In the genomic region with DNA sequence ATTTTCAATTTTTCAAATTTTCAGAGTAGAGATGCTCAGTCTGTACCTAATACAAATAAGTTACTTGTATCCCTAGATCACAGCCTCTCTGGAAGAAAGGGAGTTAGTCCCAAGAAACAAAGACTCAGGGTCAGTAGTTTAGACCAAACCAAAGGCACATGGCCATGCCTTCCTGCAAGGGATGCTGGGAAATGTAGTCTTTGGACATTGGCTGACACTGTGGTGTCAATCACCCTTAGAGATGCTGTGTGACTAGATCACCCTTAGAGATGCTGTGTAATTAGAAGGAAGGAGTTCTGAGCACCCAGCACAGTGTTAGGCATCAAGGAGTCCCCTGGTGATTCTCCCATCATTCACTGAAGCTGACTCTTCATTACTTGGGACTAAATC, we compare ENCODE assay signal across 20 cellular contexts.
DNase-seq lines count a peak whose midpoint lies in the region; TF ChIP-seq lines count a peak whose summit lies in the region.
"Had no signal": no experiment of that assay in that cellular context is flagged by ENCODE, and none has a peak within 500 bp of the region (broad histone marks: within the 10 kb centered on the region; RNA-seq: fewer than 3 reads in every experiment).

No MANE protein-coding gene starts in this region.

- peaks cover 31% of the 10 kb centered on the region for H3K4me1 ChIP-seq in SJCRH30
- H3K4me1 ChIP-seq: pancreas, Peyer's patch had no signal

- CTCF ChIA-PET in HEK293T (lab: Yijun Ruan, JAX) = no interaction called here

- no peaks in the 10 kb centered on the region for H3K36me3 ChIP-seq in SJCRH30
- H3K36me3 ChIP-seq: pancreas, Peyer's patch, SJSA1 had no signal

- DNase-seq in ELR (ENCODE audit: low read depth) (peak; percentile 31), HEK293T (ENCODE audit: extremely low spot score) (peak; percentile 20), SJCRH30 (no peak), iPS-NIHi7 (ENCODE audit: extremely low spot score) (peak; percentile 34), NCI-H345 (lab: John Stamatoyannopoulos, UW) (no peak), GM13976 (ENCODE audit: low spot score) (no peak)
- no peak for DNase-seq in activated naive CD4-positive, alpha-beta T cell (lab: John Stamatoyannopoulos, UW)
- DNase-seq: activated CD4-positive, alpha-beta T cell treated with anti-CD3 and anti-CD28 coated beads, Interleukin-2, amount 10 ng/mL, durations not matched to agents 24 days and 14 days; hypothalamus; mucosa of descending colon; NCI-H2029 treated with DMSO at 0.1 percent for 48 hours; NCI-H226; NK-92 treated with Interleukin-12 subunit alpha and Interleukin-12 subunit beta, amount 100 ng/mL, for 24 hours; pancreas; Peyer's patch; right cardiac atrium; stimulated activated CD4-positive, alpha-beta T cell treated with anti-CD3 and anti-CD28 coated beads, Interleukin-4, amount 100 ng/mL, for 4 hours; stimulated activated naive CD8-positive, alpha-beta T cell treated with anti-CD3 and anti-CD28 coated beads, Interleukin-15, Interleukin-2, amounts not matched to agents 100 U/mL and 50 U/mL, for 24 hours; T-helper 2 cell had no signal

- in situ Hi-C loops in GM13976 (cut with MboI; ENCODE audit: low sequenced_read_pairs, unreplicated experiment) = no loop called here

- H3K27ac ChIP-seq in SJCRH30 = peak overlapping the region; percentile 69
- H3K27ac ChIP-seq: pancreas, Peyer's patch, SJSA1 had no signal

- H3K9me3 ChIP-seq in SJCRH30 (replicated peaks) = peaks cover 14% of the 10 kb centered on the region; the same call in 1 of the 2 replicates
- H3K9me3 ChIP-seq: mucosa of descending colon, pancreas, Peyer's patch had no signal

- TF ChIP-seq CTCF in GM13976 (IDR thresholded peaks at IDR 0.05; ENCODE audit: borderline replicate concordance, control extremely low read depth, extremely low read depth, insufficient read depth, missing control alignments) = no peak

- H3K27me3 ChIP-seq in SJCRH30 = no peaks in the 10 kb centered on the region
- H3K27me3 ChIP-seq: pancreas, Peyer's patch, SJSA1 had no signal

- POLR2A ChIA-PET in HEK293T (lab: Yijun Ruan, JAX) = no interaction called here

- H3K4me3 ChIP-seq in SJCRH30 = no peak overlapping the region
- H3K4me3 ChIP-seq: mucosa of descending colon, pancreas, Peyer's patch, SJSA1 had no signal

TF ChIP-seq in HEK293T, 16 proteins besides CTCF, POLR2A, EP300 and RAD21:
- TF ChIP-seq, protein P1, sequence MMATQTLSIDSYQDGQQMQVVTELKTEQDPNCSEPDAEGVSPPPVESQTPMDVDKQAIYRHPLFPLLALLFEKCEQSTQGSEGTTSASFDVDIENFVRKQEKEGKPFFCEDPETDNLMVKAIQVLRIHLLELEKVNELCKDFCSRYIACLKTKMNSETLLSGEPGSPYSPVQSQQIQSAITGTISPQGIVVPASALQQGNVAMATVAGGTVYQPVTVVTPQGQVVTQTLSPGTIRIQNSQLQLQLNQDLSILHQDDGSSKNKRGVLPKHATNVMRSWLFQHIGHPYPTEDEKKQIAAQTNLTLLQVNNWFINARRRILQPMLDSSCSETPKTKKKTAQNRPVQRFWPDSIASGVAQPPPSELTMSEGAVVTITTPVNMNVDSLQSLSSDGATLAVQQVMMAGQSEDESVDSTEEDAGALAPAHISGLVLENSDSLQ (IDR thresholded peaks at IDR 0.05) = peak; percentile 70
- no peak for TF ChIP-seq LEF1 (IDR thresholded peaks at IDR 0.05; ENCODE audit: borderline replicate concordance)
- TF ChIP-seq ARNT (IDR thresholded peaks at IDR 0.05) = no peak

Comparison
In these comparisons a context has a peak if more than half of its experiments do, and no peak if none do; other contexts are left out.
1. DNase-seq: peak in ELR (single experiment), HEK293T (single experiment) and iPS-NIHi7 (single experiment); none in SJCRH30 (0 of 2), NCI-H345 (single experiment), GM13976 (single experiment) and activated naive CD4-positive, alpha-beta T cell (0 of 4).